In the genomic region with DNA sequence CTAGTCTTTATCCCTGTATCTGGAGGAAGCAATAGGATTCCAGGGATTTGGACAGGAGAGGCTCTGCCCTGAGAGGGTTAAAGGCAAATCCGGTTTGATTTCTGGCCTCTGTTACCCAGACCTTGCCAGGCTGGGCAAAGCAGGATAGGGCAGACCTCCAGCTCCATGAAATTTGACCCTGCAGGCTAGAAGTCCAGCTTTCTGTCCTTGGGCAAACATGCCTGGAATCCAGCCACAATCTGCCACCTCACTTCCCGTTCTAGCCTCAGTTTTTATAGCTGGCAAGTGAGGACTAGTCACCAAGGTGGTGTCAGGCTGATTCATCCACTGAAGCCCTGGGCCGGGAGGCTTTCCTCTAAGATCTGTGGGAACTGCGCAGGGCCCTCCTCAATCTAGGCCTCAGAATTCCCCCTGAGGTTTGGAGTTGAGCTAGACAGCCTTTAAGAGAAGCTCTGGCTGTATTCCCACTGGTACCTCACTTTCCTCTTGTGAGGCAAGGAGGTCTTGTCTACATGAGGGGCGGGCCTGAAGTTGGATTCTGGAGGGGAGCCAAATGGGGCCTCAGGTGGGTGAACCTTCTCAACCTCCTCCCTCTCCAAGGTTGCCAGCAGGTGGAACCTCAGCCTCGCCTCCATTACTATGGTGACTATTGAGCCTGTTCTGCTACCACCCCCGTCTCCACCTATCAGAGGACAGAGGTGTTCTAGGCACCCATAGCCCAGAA, we compare ENCODE assay signal across 9 cellular contexts.
DNase-seq lines count a peak whose midpoint lies in the region; ATAC-seq lines count a peak whose summit lies in the region.
"Had no signal": no experiment of that assay in that cellular context is flagged by ENCODE, and none has a peak within 500 bp of the region (broad histone marks: within the 10 kb centered on the region; RNA-seq: fewer than 3 reads in every experiment).

No MANE protein-coding gene starts in this region.

- no peak overlapping the region for H3K4me3 ChIP-seq in endocrine pancreas (ENCODE audit: control insufficient read depth, insufficient read depth, low read length)
- H3K4me3 ChIP-seq in mucosa of rectum (ENCODE audit: low read length in 2 of 2): peak overlapping the region; percentile 80 to 86

- H3K9ac ChIP-seq in endocrine pancreas (ENCODE audit: control insufficient read depth, insufficient read depth, low read length): peak overlapping the region; percentile 47
- H3K9ac ChIP-seq in mucosa of rectum (ENCODE audit: low read depth in 1 of 2, low read length in 2 of 2): peak overlapping the region; percentile 47 to 85

- H3K4me1 ChIP-seq in endocrine pancreas (ENCODE audit: control insufficient read depth, insufficient read depth, low read length) (peaks cover 6% of the 10 kb centered on the region), mucosa of rectum (ENCODE audit: control insufficient read depth in 2 of 2, insufficient read depth in 2 of 2, low read length in 2 of 2) (peaks cover 67 to 77% of the 10 kb centered on the region in 2 donors)

- DNase-seq in ELR (ENCODE audit: low read depth): peak; percentile 99
- DNase-seq in NCI-H510A (lab: John Stamatoyannopoulos, UW): peak; percentile 82
- DNase-seq in GF-D8 (lab: John Stamatoyannopoulos, UW): no peak

- H3K36me3 ChIP-seq in endocrine pancreas (ENCODE audit: control insufficient read depth, insufficient read depth, low read length) (no peaks in the 10 kb centered on the region), mucosa of rectum (ENCODE audit: control insufficient read depth in 2 of 2, insufficient read depth in 2 of 2, low read length in 2 of 2) (peaks cover 23 to 25% of the 10 kb centered on the region in 2 donors)

- H3K9me3 ChIP-seq in endocrine pancreas (ENCODE audit: control insufficient read depth, low read length) (no peaks in the 10 kb centered on the region), mucosa of rectum (ENCODE audit: control insufficient read depth in 2 of 2, low read length in 2 of 2) (no peaks in the 10 kb centered on the region)

- H3K27me3 ChIP-seq in endocrine pancreas (ENCODE audit: control insufficient read depth, insufficient read depth, low read length) (no peaks in the 10 kb centered on the region), mucosa of rectum (ENCODE audit: control insufficient read depth in 2 of 2, insufficient read depth in 2 of 2, low read length in 2 of 2) (no peaks in the 10 kb centered on the region)

- H3K27ac ChIP-seq in mucosa of rectum (ENCODE audit: low read depth in 2 of 2, low read length in 2 of 2): peak overlapping the region; percentile 96 to 97
- H3K27ac ChIP-seq: HL-60 had no signal

- ATAC-seq in HG03108 (IDR thresholded peaks at IDR 0.05; ENCODE audit: unreplicated experiment) (no peak), GM18511 (IDR thresholded peaks at IDR 0.05; ENCODE audit: unreplicated experiment) (no peak), HG03354 (IDR thresholded peaks at IDR 0.05; ENCODE audit: poor library complexity, severe bottlenecking, unreplicated experiment) (no peak)
